In genomic region chrY:22461962-22462361, GRCh38 we compare ENCODE assay signal across 2 cellular contexts. TPM values are rescaled to one million over a fixed set of nuclear protein-coding genes. Genes with fewer than 3 reads are reported as not detected.
"Had no signal": no experiment of that assay in that cellular context is flagged by ENCODE, and none has a peak within 500 bp of the region (broad histone marks: within the 10 kb centered on the region; RNA-seq: fewer than 3 reads in every experiment).

No MANE protein-coding gene starts in this region.

RNA-seq across cellular contexts. Expression of gene RBMY1J, which starts 58.8 kb away (rescaled TPM):
- total RNA-seq: G401, GM12878 had no signal
- polyA plus RNA-seq: GM12878 had no signal
